In the genomic region with DNA sequence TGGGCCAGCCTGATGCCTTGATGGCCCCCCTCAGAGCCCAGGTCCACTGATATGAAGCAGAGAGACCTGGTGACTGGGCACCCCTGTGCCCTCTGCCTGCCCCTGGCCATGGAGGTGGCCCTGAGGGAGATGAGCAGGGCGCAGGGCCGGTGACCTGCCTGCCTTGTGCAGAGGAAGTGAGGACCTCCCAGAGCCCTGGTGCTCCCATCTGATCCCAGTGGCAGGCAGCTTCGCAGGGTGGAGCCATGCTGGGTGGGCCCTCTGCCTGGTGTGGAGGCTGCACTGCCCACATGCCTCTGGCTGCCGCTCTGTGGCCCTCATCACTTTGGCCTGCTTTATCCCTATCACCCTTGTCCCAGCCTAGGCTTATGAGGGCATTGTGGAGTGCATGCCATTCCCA, we compare ENCODE assay signal across 1 cellular context. TPM values are rescaled to one million over a fixed set of nuclear protein-coding genes. Genes with fewer than 3 reads are reported as not detected.
"Had no signal": no experiment of that assay in that cellular context is flagged by ENCODE, and none has a peak within 500 bp of the region (broad histone marks: within the 10 kb centered on the region; RNA-seq: fewer than 3 reads in every experiment).

No MANE protein-coding gene starts in this region.

RNA-seq across cellular contexts. Expression of a gene that starts 1.1 kb away (rescaled TPM):
- total RNA-seq: activated B cell treated with CpG ODN at 0.5 μM for 24 hours had no signal
